Comparison of ENCODE assay signal across 8 cellular contexts in the genomic region with DNA sequence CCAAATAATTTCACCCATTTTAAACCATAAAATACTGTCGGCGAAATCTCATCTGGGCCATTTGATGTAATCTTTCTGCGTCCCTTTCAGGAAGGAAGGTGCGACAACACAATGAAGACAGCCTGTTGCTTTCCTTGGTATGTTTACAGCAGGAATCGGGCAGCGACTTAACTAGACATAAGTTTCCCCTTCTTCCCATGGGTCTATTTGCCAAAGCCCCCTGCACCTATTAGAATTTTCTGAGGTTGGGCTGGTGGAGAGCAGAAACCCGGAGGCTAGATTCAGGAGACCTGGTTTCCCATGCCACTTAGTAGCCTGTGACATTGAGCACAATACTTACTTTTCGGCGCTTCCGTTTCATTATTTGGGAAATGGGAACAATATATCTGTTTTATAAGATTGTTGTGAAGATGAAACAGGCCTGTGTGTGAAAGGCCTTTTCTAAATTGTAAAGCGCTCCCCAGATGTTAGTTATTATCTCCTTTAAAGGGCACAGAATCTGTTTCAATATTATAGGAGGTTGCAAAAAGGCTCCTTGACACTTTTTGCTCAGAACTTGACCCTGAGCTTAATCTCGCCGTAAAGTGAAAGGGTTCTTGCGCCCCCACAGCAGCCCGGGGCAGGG. TPM values are rescaled to one million over a fixed set of nuclear protein-coding genes. Genes with fewer than 3 reads are reported as not detected.
DNase-seq lines count a peak whose midpoint lies in the region; ATAC-seq and TF ChIP-seq lines count a peak whose summit lies in the region.

No MANE protein-coding gene starts in this region.

- no peaks in the 10 kb centered on the region for H3K27me3 ChIP-seq in mesendoderm (ENCODE audit: insufficient read depth, low read length, poor library complexity)
- H3K27me3 ChIP-seq in aorta (ENCODE audit: control insufficient read depth in 1 of 2, insufficient read depth in 2 of 2, low read length in 1 of 2), result no peaks in the 10 kb centered on the region

- peak overlapping the region; percentile 91 for H3K4me3 Mint-ChIP-seq in Calu3 (ENCODE audit: low read depth, unreplicated experiment)

- H3K23ac ChIP-seq in mesendoderm (ENCODE audit: low read length), result no peak overlapping the region

- H3K4me2 ChIP-seq in mesendoderm (ENCODE audit: low read length), result peak overlapping the region; percentile 28

- H3K9ac ChIP-seq in mesendoderm (ENCODE audit: low read length), result peak overlapping the region; percentile 50

- no peak overlapping the region for H2BK120ac ChIP-seq in mesendoderm (ENCODE audit: low read depth, low read length)

- H3K27me3 Mint-ChIP-seq in Calu3 (ENCODE audit: unreplicated experiment), result no peaks in the 10 kb centered on the region

- no CpG with 5 or more reads among the region's 15 CpGs for WGBS in mesendoderm (ENCODE audit: extremely low coverage, insufficient coverage, low lambda C conversion rate)
- 6 to 7% methylated on average over 15 of the region's 15 CpGs for WGBS in aorta, 2 donors

- H3K27ac ChIP-seq in mesendoderm (ENCODE audit: low read depth, low read length), result peak overlapping the region; percentile 56
- H3K27ac ChIP-seq in aorta (ENCODE audit: low read depth in 1 of 2, low read length in 2 of 2), result peak overlapping the region; percentile 46 to 94

- H2BK15ac ChIP-seq in mesendoderm (replicated peaks; ENCODE audit: low read depth), result no peak overlapping the region

- H3K56ac ChIP-seq in mesendoderm (ENCODE audit: low read length), result peak overlapping the region; percentile 57

- intact Hi-C loops in Calu3 (cut with micrococcal nuclease; ENCODE audit: unreplicated experiment) (no loop called here), aorta (cut with DNase I) (loop anchor here (5.0 to 10.0 kb wide), 2 partner anchors 168 to 191 kb away; no protein-coding TSS in a partner anchor)

- H3K9me3 ChIP-seq in aorta (ENCODE audit: control insufficient read depth, low read length), result no peaks in the 10 kb centered on the region

- H3K36me3 ChIP-seq in mesendoderm (ENCODE audit: control insufficient read depth, insufficient read depth, low read length), result no peaks in the 10 kb centered on the region
- no peaks in the 10 kb centered on the region for H3K36me3 ChIP-seq in aorta (ENCODE audit: control insufficient read depth in 1 of 2, insufficient read depth in 2 of 2, low read length in 1 of 2)

- DNase-seq in Calu3 (no peak), NCI-H526 treated with DMSO at 0.1 percent for 48 hours (lab: John Stamatoyannopoulos, UW) (peak; percentile 48), cardiac fibroblast (ENCODE audit: low read depth in 2 of 2) (no peak), mesendoderm (peak; percentile 58), aorta (no peak), iPS-NIHi7 (ENCODE audit: extremely low spot score) (no peak), NAMALWA (ENCODE audit: low spot score) (no peak), NCI-H2107 treated with DMSO at 0.1 percent for 48 hours (lab: John Stamatoyannopoulos, UW; ENCODE audit: unreplicated experiment) (no peak)

- no peak overlapping the region for H4K8ac ChIP-seq in mesendoderm (ENCODE audit: low read depth, low read length)

- H3K4me1 ChIP-seq in mesendoderm (ENCODE audit: control insufficient read depth, low read depth, low read length) (no peaks in the 10 kb centered on the region), aorta (ENCODE audit: control insufficient read depth in 1 of 2, insufficient read depth in 2 of 2, low read length in 2 of 2) (peaks cover 2 to 3% of the 10 kb centered on the region in 2 donors)

- TF ChIP-seq CTCF in Calu3 (IDR thresholded peaks at IDR 0.05; ENCODE audit: unreplicated experiment) (no peak), cardiac fibroblast (IDR thresholded peaks at IDR 0.05; ENCODE audit: low read depth, low read length) (no peak)

- H3K18ac ChIP-seq in mesendoderm (ENCODE audit: low read length), result peak overlapping the region; percentile 88

- ATAC-seq in aorta (ENCODE audit: low FRiP score), result no peak

- BruUV-seq in Calu3 (replicated peaks; lab: Mats Ljungman, UMichigan), result TSS peak; percentile 60

- no peak overlapping the region for H4K5ac ChIP-seq in mesendoderm (ENCODE audit: low read length)

- H3K27ac Mint-ChIP-seq in Calu3 (ENCODE audit: unreplicated experiment), result peak overlapping the region; percentile 80

- no peak overlapping the region for H2BK5ac ChIP-seq in mesendoderm (ENCODE audit: low read length)

- H3K4ac ChIP-seq in mesendoderm (ENCODE audit: low read depth, low read length), result no peak overlapping the region

- no peak overlapping the region for H2AK5ac ChIP-seq in mesendoderm (ENCODE audit: low read length)

- H3K9me3 Mint-ChIP-seq in Calu3 (ENCODE audit: low read depth, unreplicated experiment), result no peaks in the 10 kb centered on the region

- H3K4me1 Mint-ChIP-seq in Calu3 (ENCODE audit: low read depth, unreplicated experiment), result peaks cover 18% of the 10 kb centered on the region

- H3K79me1 ChIP-seq in mesendoderm (ENCODE audit: low read length), result peaks cover 1% of the 10 kb centered on the region

- H3K36me3 Mint-ChIP-seq in Calu3 (ENCODE audit: insufficient read depth, unreplicated experiment), result peaks cover 25% of the 10 kb centered on the region

- H3K4me3 ChIP-seq in cardiac fibroblast (replicated peaks in 1 of 2; ENCODE audit: low read depth in 2 of 2, low read length in 2 of 2) (peak overlapping the region; percentile 58 to 89), mesendoderm (ENCODE audit: low read length) (peak overlapping the region; percentile 41), aorta (ENCODE audit: low read length in 2 of 2) (peak overlapping the region; percentile 58 to 99)

- CTCF ChIA-PET in Calu3 (lab: Charles Lee), result interaction anchor here (0.7 to 3.1 kb wide), 4 partner anchors 72 to 566 kb away, joined by 3 to 13 read pairs (median 4); no protein-coding TSS in a partner anchor

- H3K79me2 ChIP-seq in mesendoderm (ENCODE audit: control insufficient read depth, insufficient read depth, low read length), result peaks cover 15% of the 10 kb centered on the region

RNA-seq across cellular contexts. Expression of a gene that starts 0.6 kb away (rescaled TPM):
- total RNA-seq in Calu3 (2022), result 37.7 and 40.2 TPM in 2 replicates
- 39.7 TPM for polyA plus RNA-seq in mesendoderm (2013, experiment 1 of 2)
- polyA plus RNA-seq in mesendoderm (2013, experiment 2 of 2), result 39.1 TPM
- total RNA-seq in aorta, result 100 to 1,000 TPM in 1 of 2 donors, 10 to 100 TPM in 1; 99.6 to 107 TPM
- polyA plus RNA-seq in aorta, result 10 to 100 TPM in 1 of 2 donors, 1 to 10 TPM in 1; 4.8 to 15.0 TPM

RNA-seq across cellular contexts. Expression of a gene that starts 42.0 kb away (rescaled TPM):
- total RNA-seq in Calu3 (2022) (1.7 and 1.9 TPM in 2 replicates), aorta (1 to 10 TPM in 1 of 2 donors, not detected in 1; 1.2 TPM)
- polyA plus RNA-seq in mesendoderm (2013, experiment 1 of 2), result 2.2 TPM
- 1.5 TPM for polyA plus RNA-seq in mesendoderm (2013, experiment 2 of 2)
- under 1 TPM in 1 of 2 donors, not detected in 1; 0.36 TPM for polyA plus RNA-seq in aorta

Comparison
In these comparisons a context has a peak if more than half of its experiments do, and no peak if none do; other contexts are left out.
1. DNase-seq: peak in NCI-H526 treated with DMSO at 0.1 percent for 48 hours (single experiment) and mesendoderm (single experiment); none in Calu3 (single experiment), cardiac fibroblast (0 of 2), aorta (0 of 2), iPS-NIHi7 (single experiment), NAMALWA (single experiment) and NCI-H2107 treated with DMSO at 0.1 percent for 48 hours (single experiment).
2. Peak in every context shown above with its lines, with median percentiles within 50 percentile points of each other: H3K4me3 ChIP-seq.